In genomic region chr17:77738666-77739531, GRCh38 we compare ENCODE assay signal across 15 cellular contexts.
A peak's percentile ranks its signal among the peaks of the same experiment; 100 is the strongest.
DNase-seq lines count a peak whose midpoint lies in the region; ATAC-seq and TF ChIP-seq lines count a peak whose summit lies in the region.
"Had no signal": no experiment of that assay in that cellular context is flagged by ENCODE, and none has a peak within 500 bp of the region (broad histone marks: within the 10 kb centered on the region; RNA-seq: fewer than 3 reads in every experiment).

No MANE protein-coding gene starts in this region.

- H3K27ac ChIP-seq in endodermal cell (ENCODE audit: low read depth, low read length) (no peak overlapping the region), aorta (ENCODE audit: low read depth in 1 of 2, low read length in 2 of 2) (peak overlapping the region; percentile 52 to 83), GM23338 (ENCODE audit: low read depth) (no peak overlapping the region)

- TF ChIP-seq CTCF in natural killer cell (IDR thresholded peaks at IDR 0.05) (no peak), endodermal cell (conservative IDR thresholded peaks at IDR 0.05) (no peak), neural crest cell (conservative IDR thresholded peaks at IDR 0.05) (no peak), GM23338 (conservative IDR thresholded peaks at IDR 0.05; ENCODE audit: low read depth in 2 of 2) (no peak)

- H3K4me3 Mint-ChIP-seq in natural killer cell = no peak overlapping the region
- no peak overlapping the region for H3K4me3 Mint-ChIP-seq in natural killer cell treated with Interleukin-12 subunit alpha and Interleukin-12 subunit beta and Interleukin-15 and Interleukin-18, amount 100 ng/mL, for 72 hours
- no peak overlapping the region for H3K4me3 Mint-ChIP-seq in endodermal cell
- no peak overlapping the region for H3K4me3 Mint-ChIP-seq in neural crest cell
- H3K4me3 Mint-ChIP-seq in GM23338 = no peak overlapping the region
- H3K4me3 Mint-ChIP-seq: B cell; stimulated activated naive CD8-positive, alpha-beta T cell treated with anti-CD3 and anti-CD28 coated beads, Interleukin-15, Interleukin-2, amounts not matched to agents 100 ng/mL and 50 ng/mL, for 24 hours had no signal

- H3K4me1 ChIP-seq in endodermal cell (ENCODE audit: control insufficient read depth, insufficient read depth, low read length) = no peaks in the 10 kb centered on the region
- H3K4me1 ChIP-seq in aorta (ENCODE audit: control insufficient read depth in 1 of 2, insufficient read depth in 2 of 2, low read length in 2 of 2) = no peaks in the 10 kb centered on the region
- peaks cover 6% of the 10 kb centered on the region; the same call in 1 of the 2 replicates for H3K4me1 ChIP-seq in GM23338 (ENCODE audit: insufficient read depth)

- peaks cover 28% of the 10 kb centered on the region for H3K27me3 ChIP-seq in endodermal cell (ENCODE audit: control insufficient read depth, insufficient read depth, low read length, poor library complexity, severe bottlenecking)
- no peaks in the 10 kb centered on the region for H3K27me3 ChIP-seq in aorta (ENCODE audit: control insufficient read depth in 1 of 2, insufficient read depth in 2 of 2, low read length in 1 of 2)
- no peaks in the 10 kb centered on the region for H3K27me3 ChIP-seq in GM23338 (ENCODE audit: insufficient read depth)

- 0 out of 2 replicates have a peak, but pooled peaks cover 4% of the 10 kb centered on the region for H3K9me2 ChIP-seq in GM23338 (ENCODE audit: insufficient read depth)

- H3K4me1 Mint-ChIP-seq in natural killer cell (no peaks in the 10 kb centered on the region), endodermal cell (peaks cover 15% of the 10 kb centered on the region), neural crest cell (peaks cover 39% of the 10 kb centered on the region), GM23338 (peaks cover 35% of the 10 kb centered on the region)
- H3K4me1 Mint-ChIP-seq in natural killer cell treated with Interleukin-12 subunit alpha and Interleukin-12 subunit beta and Interleukin-15 and Interleukin-18, amount 100 ng/mL, for 72 hours (ENCODE audit: low read depth in 2 of 2) = no peaks in the 10 kb centered on the region
- H3K4me1 Mint-ChIP-seq: B cell had no signal

- no peaks in the 10 kb centered on the region for H3F3A ChIP-seq in GM23338 (replicated peaks; ENCODE audit: low read depth)

- H3K27me3 Mint-ChIP-seq in natural killer cell (ENCODE audit: low read depth in 2 of 2) (peaks cover 6 to 12% of the 10 kb centered on the region in 2 donors), endodermal cell (ENCODE audit: insufficient read depth) (peaks cover 48% of the 10 kb centered on the region), neural crest cell (ENCODE audit: low read depth) (peaks cover 2% of the 10 kb centered on the region), GM23338 (ENCODE audit: insufficient read depth, low read depth, poor library complexity) (peaks cover 40% of the 10 kb centered on the region)
- H3K27me3 Mint-ChIP-seq in natural killer cell treated with Interleukin-12 subunit alpha and Interleukin-12 subunit beta and Interleukin-15 and Interleukin-18, amount 100 ng/mL, for 72 hours = peaks cover 0 to 7% of the 10 kb centered on the region in 2 donors

- H3K79me2 ChIP-seq in GM23338 (replicated peaks; ENCODE audit: insufficient read depth) = no peaks in the 10 kb centered on the region

- no peak overlapping the region for H2AFZ ChIP-seq in GM23338

- intact Hi-C loops in natural killer cell (cut with micrococcal nuclease) (no loop called here), aorta (cut with DNase I) (loop anchor here (5.0 to 10.0 kb wide), 4 partner anchors 38 to 194 kb away; no protein-coding TSS in a partner anchor)

- no peak overlapping the region for H3K4me2 ChIP-seq in GM23338

- H3K27ac Mint-ChIP-seq in natural killer cell (no peak overlapping the region), endodermal cell (no peak overlapping the region), neural crest cell (ENCODE audit: unreplicated experiment) (peak overlapping the region; percentile 32), GM23338 (no peak overlapping the region)
- H3K27ac Mint-ChIP-seq in natural killer cell treated with Interleukin-12 subunit alpha and Interleukin-12 subunit beta and Interleukin-15 and Interleukin-18, amount 100 ng/mL, for 72 hours = no peak overlapping the region
- H3K27ac Mint-ChIP-seq: B cell; stimulated activated naive CD8-positive, alpha-beta T cell treated with anti-CD3 and anti-CD28 coated beads, Interleukin-15, Interleukin-2, amounts not matched to agents 100 ng/mL and 50 ng/mL, for 24 hours had no signal

- H3K9ac ChIP-seq in endodermal cell (ENCODE audit: extremely low read depth, low read length, poor library complexity, severe bottlenecking) = no peak overlapping the region

- DNase-seq in natural killer cell (peak; percentile 4), endodermal cell (peak; percentile 35), neural crest cell (ENCODE audit: low read depth, low spot score) (no peak), aorta (no peak), GM23338 (ENCODE audit: low spot score) (no peak), T1000 (lab: John Stamatoyannopoulos, UW) (no peak), SIG-M5 (lab: John Stamatoyannopoulos, UW) (no peak)
- DNase-seq in natural killer cell treated with Interleukin-12 subunit alpha and Interleukin-12 subunit beta and Interleukin-15 and Interleukin-18, amount 100 ng/mL, for 72 hours (ENCODE audit: low spot score) = no peak
- DNase-seq: activated CD4-positive, alpha-beta T cell treated with anti-CD3 and anti-CD28 coated beads, Interleukin-2, amount 50 U/mL, for 4 hours; mesenchymal stem cell; NCI-H1436 had no signal

- H4K20me1 ChIP-seq in GM23338 (replicated peaks; ENCODE audit: insufficient read depth) = no peaks in the 10 kb centered on the region

- H3K4me3 ChIP-seq in endodermal cell (ENCODE audit: low read length) (no peak overlapping the region), aorta (ENCODE audit: low read length in 2 of 2) (no peak overlapping the region), GM23338 (no peak overlapping the region)

- H3K9me3 ChIP-seq in endodermal cell (ENCODE audit: control insufficient read depth, low read length) = no peaks in the 10 kb centered on the region
- no peaks in the 10 kb centered on the region for H3K9me3 ChIP-seq in aorta (ENCODE audit: control insufficient read depth, low read length)

- H3K36me3 ChIP-seq in endodermal cell (ENCODE audit: control insufficient read depth, insufficient read depth, low read length) = no peaks in the 10 kb centered on the region
- H3K36me3 ChIP-seq in aorta (ENCODE audit: control insufficient read depth in 1 of 2, insufficient read depth in 2 of 2, low read length in 1 of 2) = no peaks in the 10 kb centered on the region
- H3K36me3 ChIP-seq in GM23338 (ENCODE audit: insufficient read depth) = no peaks in the 10 kb centered on the region

- 88 to 89% methylated on average over 11 to 12 of the region's 12 CpGs for WGBS in endodermal cell (ENCODE audit: insufficient coverage in 1 of 2, insufficient read length in 1 of 2), 2 experiments
- 12 to 16% methylated on average over 12 of the region's 12 CpGs for WGBS in aorta, 2 donors

- H3K9me3 Mint-ChIP-seq in natural killer cell (no peaks in the 10 kb centered on the region), endodermal cell (peaks cover 3% of the 10 kb centered on the region), neural crest cell (peaks cover 2% of the 10 kb centered on the region), GM23338 (peaks cover 6% of the 10 kb centered on the region)
- H3K9me3 Mint-ChIP-seq in natural killer cell treated with Interleukin-12 subunit alpha and Interleukin-12 subunit beta and Interleukin-15 and Interleukin-18, amount 100 ng/mL, for 72 hours = no peaks in the 10 kb centered on the region
- H3K9me3 Mint-ChIP-seq: stimulated activated naive CD8-positive, alpha-beta T cell treated with anti-CD3 and anti-CD28 coated beads, Interleukin-15, Interleukin-2, amounts not matched to agents 100 ng/mL and 50 ng/mL, for 24 hours had no signal

- ATAC-seq in natural killer cell = no peak
- ATAC-seq in natural killer cell treated with Interleukin-12 subunit alpha and Interleukin-12 subunit beta and Interleukin-15 and Interleukin-18, amount 100 ng/mL, for 72 hours = no peak
- peak; percentile 59 for ATAC-seq in aorta (ENCODE audit: low FRiP score)
- ATAC-seq in GM23338 = no peak
- ATAC-seq: HCT116, SK-N-SH treated with all-trans-retinoic acid at 6 μM for 48 hours had no signal

- H3K36me3 Mint-ChIP-seq in natural killer cell (no peaks in the 10 kb centered on the region), endodermal cell (ENCODE audit: low read depth) (no peaks in the 10 kb centered on the region), neural crest cell (ENCODE audit: low read depth) (peaks cover 2% of the 10 kb centered on the region), GM23338 (ENCODE audit: low read depth) (peaks cover under 1% of the 10 kb centered on the region; the same call in 1 of the 3 replicates)
- H3K36me3 Mint-ChIP-seq in natural killer cell treated with Interleukin-12 subunit alpha and Interleukin-12 subunit beta and Interleukin-15 and Interleukin-18, amount 100 ng/mL, for 72 hours = no peaks in the 10 kb centered on the region

TF ChIP-seq in GM23338, 12 proteins besides CTCF, POLR2A, EP300 and RAD21 (continues in another document):
- TF ChIP-seq ZNF331 (CRISPR knock-in tag; IDR thresholded peaks at IDR 0.05; ENCODE audit: low read depth) = no peak
- no peak for TF ChIP-seq POLR2AphosphoS5 (IDR thresholded peaks at IDR 0.05; ENCODE audit: low read depth)
- no peak for TF ChIP-seq EZH2 (IDR thresholded peaks at IDR 0.05; ENCODE audit: low read depth, unreplicated experiment)

Comparison
In these comparisons a context has a peak if more than half of its experiments do, and no peak if none do; other contexts are left out.
1. DNase-seq: peak in natural killer cell (single experiment) and endodermal cell (single experiment); none in natural killer cell treated with Interleukin-12 subunit alpha and Interleukin-12 subunit beta and Interleukin-15 and Interleukin-18, amount 100 ng/mL, for 72 hours (single experiment), neural crest cell (single experiment), aorta (0 of 2), GM23338 (single experiment), T1000 (single experiment) and SIG-M5 (single experiment).
2. H3K27ac ChIP-seq: peak in aorta (2 of 2); none in endodermal cell (single experiment) and GM23338 (single experiment).